Comparison of ENCODE assay signal across 2 cellular contexts in the genomic region with DNA sequence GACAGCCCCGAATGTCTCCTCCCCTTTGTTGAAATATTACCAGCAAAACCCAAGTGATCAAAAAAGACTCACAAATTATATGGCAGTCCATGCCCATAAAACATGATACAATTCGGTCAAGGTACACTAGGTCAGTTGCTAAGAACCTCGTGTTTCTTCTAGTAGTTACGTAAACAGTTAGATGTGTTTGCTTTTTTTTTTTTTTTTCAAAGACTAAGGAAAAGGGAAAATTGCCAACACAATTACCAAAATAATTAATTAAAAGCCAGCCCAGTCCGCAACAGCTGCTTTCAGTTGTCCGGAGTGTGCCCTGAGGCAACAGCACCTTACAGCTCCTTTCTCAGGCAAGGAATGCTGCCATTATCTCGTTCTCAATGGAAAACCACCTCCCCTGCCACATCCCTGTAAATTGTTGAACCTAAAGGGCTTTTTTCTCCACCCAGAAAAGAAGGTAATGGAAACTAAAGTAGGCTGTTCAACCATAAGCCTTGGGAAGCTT.
TF ChIP-seq lines count a peak whose summit lies in the region.

No MANE protein-coding gene starts in this region.

TF ChIP-seq in liver, 16 proteins besides CTCF, POLR2A, EP300 and RAD21 (continued from another document):
- peak; percentile 82 to 88 for TF ChIP-seq HNF4A (conservative IDR thresholded peaks at IDR 0.05)
- peak; percentile 59 for TF ChIP-seq HNF4G (IDR thresholded peaks at IDR 0.05)
- peak; percentile 53 for TF ChIP-seq YY1 (IDR thresholded peaks at IDR 0.05)
- TF ChIP-seq SP1 (IDR thresholded peaks at IDR 0.05): peak; percentile 74
- TF ChIP-seq, protein P1, sequence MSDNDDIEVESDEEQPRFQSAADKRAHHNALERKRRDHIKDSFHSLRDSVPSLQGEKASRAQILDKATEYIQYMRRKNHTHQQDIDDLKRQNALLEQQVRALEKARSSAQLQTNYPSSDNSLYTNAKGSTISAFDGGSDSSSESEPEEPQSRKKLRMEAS (IDR thresholded peaks at IDR 0.05): peak; percentile 5
- TF ChIP-seq NR2F2 (IDR thresholded peaks at IDR 0.05): no peak
- no peak for TF ChIP-seq EGR1 (IDR thresholded peaks at IDR 0.05; ENCODE audit: low read depth in 2 of 2)
- TF ChIP-seq, protein P2, sequence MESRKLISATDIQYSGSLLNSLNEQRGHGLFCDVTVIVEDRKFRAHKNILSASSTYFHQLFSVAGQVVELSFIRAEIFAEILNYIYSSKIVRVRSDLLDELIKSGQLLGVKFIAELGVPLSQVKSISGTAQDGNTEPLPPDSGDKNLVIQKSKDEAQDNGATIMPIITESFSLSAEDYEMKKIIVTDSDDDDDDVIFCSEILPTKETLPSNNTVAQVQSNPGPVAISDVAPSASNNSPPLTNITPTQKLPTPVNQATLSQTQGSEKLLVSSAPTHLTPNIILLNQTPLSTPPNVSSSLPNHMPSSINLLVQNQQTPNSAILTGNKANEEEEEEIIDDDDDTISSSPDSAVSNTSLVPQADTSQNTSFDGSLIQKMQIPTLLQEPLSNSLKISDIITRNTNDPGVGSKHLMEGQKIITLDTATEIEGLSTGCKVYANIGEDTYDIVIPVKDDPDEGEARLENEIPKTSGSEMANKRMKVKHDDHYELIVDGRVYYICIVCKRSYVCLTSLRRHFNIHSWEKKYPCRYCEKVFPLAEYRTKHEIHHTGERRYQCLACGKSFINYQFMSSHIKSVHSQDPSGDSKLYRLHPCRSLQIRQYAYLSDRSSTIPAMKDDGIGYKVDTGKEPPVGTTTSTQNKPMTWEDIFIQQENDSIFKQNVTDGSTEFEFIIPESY (IDR thresholded peaks at IDR 0.05): peak; percentile 32
- TF ChIP-seq TAF1 (conservative IDR thresholded peaks at IDR 0.05): peak; percentile 51
- peak; percentile 69 for TF ChIP-seq RXRA (IDR thresholded peaks at IDR 0.05)
- TF ChIP-seq FOXA2 (IDR thresholded peaks at IDR 0.05): peak; percentile 24
- peak; percentile 19 to 29 for TF ChIP-seq JUND (IDR thresholded peaks at IDR 0.05)

TF ChIP-seq in HepG2, 621 proteins besides CTCF, POLR2A, EP300 and RAD21 (continued from another document):
- TF ChIP-seq, protein P3, sequence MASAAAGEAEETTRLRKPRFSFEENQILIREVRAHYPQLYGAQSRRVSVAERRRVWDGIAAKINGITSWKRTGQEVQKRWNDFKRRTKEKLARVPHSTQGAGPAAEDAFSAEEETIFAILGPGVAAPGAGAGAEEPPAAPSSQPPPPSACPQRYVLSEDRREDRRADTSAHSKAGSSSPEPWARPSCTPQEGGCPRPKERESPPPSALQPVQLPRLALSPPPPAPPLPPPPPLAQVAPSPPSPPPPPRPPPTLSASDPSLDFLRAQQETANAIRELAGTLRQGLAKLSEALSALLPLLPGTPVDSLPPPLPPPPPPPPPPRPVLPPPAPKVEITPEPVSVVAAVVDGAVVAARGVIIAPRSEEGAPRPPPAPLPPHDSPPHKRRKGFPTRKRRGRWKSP (CRISPR knock-in tag; IDR thresholded peaks at IDR 0.05): no peak
- TF ChIP-seq ZNF160 (CRISPR knock-in tag; IDR thresholded peaks at IDR 0.05) (no peak), ZBTB38 (CRISPR knock-in tag; IDR thresholded peaks at IDR 0.05) (no peak)
